ENCODE assay signal across 15 cellular contexts in the genomic region with DNA sequence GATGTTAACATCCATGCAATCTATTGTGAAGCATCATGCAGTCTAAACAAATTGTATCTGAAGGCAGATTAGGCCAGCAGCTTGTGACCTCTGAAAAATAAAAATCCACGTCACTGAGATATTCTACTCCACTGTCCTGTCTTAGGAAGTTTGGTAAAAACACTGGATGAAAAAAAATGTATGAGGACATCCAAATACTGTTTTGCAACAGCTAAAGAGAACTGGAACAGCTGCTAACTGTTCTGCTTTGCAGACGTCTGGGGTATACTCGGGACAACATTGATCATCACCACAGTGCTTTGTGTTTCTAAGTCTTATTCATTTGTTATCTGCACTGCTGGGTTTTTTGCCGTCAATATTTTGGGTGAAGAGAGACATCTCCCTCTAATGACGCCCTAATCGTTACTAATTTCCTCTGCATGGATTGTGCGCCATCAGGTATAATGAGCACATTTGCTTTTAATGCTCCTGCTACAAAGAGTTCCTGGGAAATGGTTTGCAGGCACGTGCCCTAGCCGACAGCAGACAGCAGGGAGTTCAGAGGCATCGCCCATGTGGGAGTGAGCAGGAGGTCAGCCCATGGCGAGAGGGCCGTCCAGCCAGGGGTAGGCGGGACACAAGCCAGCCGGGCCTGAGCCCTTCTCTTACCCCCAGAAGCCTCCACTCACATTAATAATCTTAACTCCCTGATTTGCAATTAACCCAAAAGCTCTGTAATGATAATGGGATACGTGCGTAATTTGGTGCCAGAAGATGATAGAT.
"Had no signal": no experiment of that assay in that cellular context is flagged by ENCODE, and none has a peak within 500 bp of the region (broad histone marks: within the 10 kb centered on the region; RNA-seq: fewer than 3 reads in every experiment).

No MANE protein-coding gene starts in this region.

- H3K4me1 Mint-ChIP-seq: stimulated activated naive B cell treated with anti-CD40 and anti-IgM and Interleukin-4, amounts not matched to agents 10 μg/mL and 1 μg/mL and 100 μg/mL, for 72 hours had no signal

- H3K36me3 Mint-ChIP-seq: activated naive CD4-positive, alpha-beta T cell treated with anti-CD3 and anti-CD28 coated beads, Interleukin-2, amount 50 U/mL, for 72 hours; stimulated activated naive B cell treated with anti-CD40 and anti-IgM and Interleukin-4, amounts not matched to agents 10 μg/mL and 1 μg/mL and 100 μg/mL, for 72 hours had no signal

- H3K27me3 ChIP-seq: brain microvascular endothelial cell, spleen, upper lobe of left lung had no signal

- H3K4me3 Mint-ChIP-seq: activated T-cell treated with anti-CD3 and anti-CD28 coated beads, Interleukin-2, amount 50 U/mL, for 24 hours; stimulated activated naive B cell treated with anti-CD40 and anti-IgM and Interleukin-4, amounts not matched to agents 10 μg/mL and 1 μg/mL and 100 μg/mL, for 72 hours had no signal

- H3K27ac ChIP-seq: brain microvascular endothelial cell, spleen, upper lobe of left lung had no signal

- H3K9me3 ChIP-seq: spleen, upper lobe of left lung had no signal

- H3K4me1 ChIP-seq: spleen, upper lobe of left lung had no signal

- H3K9me3 Mint-ChIP-seq: activated T-cell treated with anti-CD3 and anti-CD28 coated beads, Interleukin-2, amount 50 U/mL, for 24 hours had no signal

- H3K4me3 ChIP-seq: spleen, upper lobe of left lung had no signal

- FAIRE-seq: islet of Langerhans had no signal

- H3K27ac Mint-ChIP-seq: activated naive CD4-positive, alpha-beta T cell treated with anti-CD3 and anti-CD28 coated beads, Interleukin-2, amount 50 U/mL, for 72 hours; activated T-cell treated with anti-CD3 and anti-CD28 coated beads, Interleukin-2, amount 50 U/mL, for 24 hours; stimulated activated naive B cell treated with anti-CD40 and anti-IgM and Interleukin-4, amounts not matched to agents 10 μg/mL and 1 μg/mL and 100 μg/mL, for 72 hours had no signal

- DNase-seq: activated CD4-positive, alpha-beta T cell treated with anti-CD3 and anti-CD28 coated beads, Interleukin-2, amount 50 U/mL, for 4 hours; activated effector memory CD4-positive, alpha-beta T cell treated with Interleukin-2 at 50 U/mL for 16 hours; activated T-cell treated with anti-CD3 and anti-CD28 coated beads, Interleukin-2, amount 50 U/mL, for 24 hours; amniotic stem cell; brain microvascular endothelial cell; cerebellar nuclear complex; dermis blood vessel endothelial cell; head of caudate nucleus; mesendoderm; spleen; stimulated activated CD4-positive, alpha-beta T cell treated with anti-CD3 and anti-CD28 coated beads, Interleukin-1b, Interleukin-23, amount 100 ng/mL, for 48 hours; stimulated activated naive B cell treated with anti-CD40 and anti-IgM and Interleukin-4, amounts not matched to agents 10 μg/mL and 1 μg/mL and 100 μg/mL, for 72 hours had no signal

- ATAC-seq: activated naive CD4-positive, alpha-beta T cell treated with anti-CD3 and anti-CD28 coated beads, Interleukin-2, amount 50 U/mL, for 72 hours; stimulated activated naive B cell treated with anti-CD40 and anti-IgM and Interleukin-4, amounts not matched to agents 10 μg/mL and 1 μg/mL and 100 μg/mL, for 72 hours had no signal

- H3K27me3 Mint-ChIP-seq: activated T-cell treated with anti-CD3 and anti-CD28 coated beads, Interleukin-2, amount 50 U/mL, for 24 hours had no signal

- H3K36me3 ChIP-seq: brain microvascular endothelial cell, spleen, upper lobe of left lung had no signal
